Comparison of ENCODE assay signal across 1 cellular context in genomic region chrX:152896450-152896849, GRCh38.
TF ChIP-seq lines count a peak whose summit lies in the region.

No MANE protein-coding gene starts in this region.

TF ChIP-seq in A549, 52 proteins besides CTCF, POLR2A, EP300 and RAD21 (continued from another document):
- TF ChIP-seq CBX2 (IDR thresholded peaks at IDR 0.05; ENCODE audit: borderline replicate concordance, low read depth) (no peak), E2F6 (IDR thresholded peaks at IDR 0.05; ENCODE audit: borderline replicate concordance, low read depth) (no peak), CEBPB (IDR thresholded peaks at IDR 0.05) (no peak), RFX5 (IDR thresholded peaks at IDR 0.05) (no peak)
